ENCODE assay signal across 2 cellular contexts in the genomic region with DNA sequence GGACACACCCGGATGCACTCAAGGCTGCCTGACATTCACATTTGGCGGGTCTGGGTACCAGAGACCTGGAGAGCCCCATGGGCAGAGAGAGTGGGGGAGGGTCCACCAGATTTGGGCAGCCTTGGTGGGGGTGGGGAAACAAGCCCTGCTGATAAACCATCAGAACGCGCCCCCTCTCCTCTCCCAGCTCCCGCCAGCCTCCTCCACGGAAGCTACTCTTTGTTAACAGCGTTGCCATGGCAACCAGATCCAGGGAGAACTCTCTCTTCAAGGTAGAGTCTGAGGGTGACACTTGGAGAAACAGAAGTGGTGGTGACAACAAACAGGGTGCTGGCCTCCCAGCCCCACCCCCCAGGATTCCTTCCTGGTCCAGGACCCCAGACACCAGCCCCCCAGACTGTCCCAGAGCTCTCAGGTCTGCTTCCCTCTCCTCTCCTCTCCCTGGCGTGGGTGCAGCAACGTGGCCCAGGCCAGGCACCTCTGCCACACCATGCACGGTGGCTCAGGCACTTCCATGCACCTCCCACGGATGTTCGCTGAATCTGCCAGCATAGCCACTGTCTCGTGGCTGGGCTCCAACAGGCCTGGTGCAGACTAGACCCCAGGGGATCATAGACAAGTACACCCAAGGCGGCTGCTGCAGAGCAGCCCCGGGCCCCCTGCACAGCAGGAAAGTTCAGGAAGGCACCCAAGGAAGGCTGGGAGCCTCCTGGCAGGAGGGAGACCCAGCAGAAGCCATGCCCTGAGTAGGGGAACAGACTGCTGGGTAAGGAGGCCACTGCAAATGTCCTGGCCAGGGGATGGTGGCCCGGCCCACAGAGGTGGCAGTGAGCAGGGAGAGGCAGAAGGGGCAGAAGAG.
TF ChIP-seq lines count a peak whose summit lies in the region.

No MANE protein-coding gene starts in this region.

TF ChIP-seq in SK-N-SH, 30 proteins besides CTCF, POLR2A, EP300 and RAD21 (continued from another document):
- TF ChIP-seq SIN3A (IDR thresholded peaks at IDR 0.05; ENCODE audit: borderline replicate concordance, low read depth, low read length) (no peak), GABPA (IDR thresholded peaks at IDR 0.05; ENCODE audit: low read depth) (no peak), NFIC (IDR thresholded peaks at IDR 0.05; ENCODE audit: borderline replicate concordance) (no peak), USF1 (IDR thresholded peaks at IDR 0.05; ENCODE audit: borderline replicate concordance, low read depth) (no peak), NRF1 (IDR thresholded peaks at IDR 0.05; ENCODE audit: low read depth, low read length) (no peak), ELF1 (IDR thresholded peaks at IDR 0.05) (no peak), MXI1 (IDR thresholded peaks at IDR 0.05; ENCODE audit: low read depth, low read length) (no peak), MEF2A (IDR thresholded peaks at IDR 0.05; ENCODE audit: borderline replicate concordance, low read depth) (no peak), RFX5 (IDR thresholded peaks at IDR 0.05; ENCODE audit: low read length) (no peak), FOXJ3 (CRISPR knock-in tag; IDR thresholded peaks at IDR 0.05) (no peak), POLR2AphosphoS5 (IDR thresholded peaks at IDR 0.05; ENCODE audit: low read depth, low read length) (no peak), RCOR1 (IDR thresholded peaks at IDR 0.05; ENCODE audit: low read length) (no peak)
TF ChIP-seq in SK-N-SH: peak in this region for 0.

TF ChIP-seq in SK-N-SH treated with all-trans-retinoic acid at 6 μM for 48 hours, 23 proteins besides CTCF, POLR2A, EP300 and RAD21 (continued from another document):
- TF ChIP-seq CSRNP3 (CRISPR knock-in tag; IDR thresholded peaks at IDR 0.05) (no peak), CREB5 (CRISPR knock-in tag; IDR thresholded peaks at IDR 0.05; ENCODE audit: low read depth) (no peak), ZNF8 (CRISPR knock-in tag; IDR thresholded peaks at IDR 0.05) (no peak), ZC3H10 (CRISPR knock-in tag; IDR thresholded peaks at IDR 0.05) (no peak), ESRRG (CRISPR knock-in tag; IDR thresholded peaks at IDR 0.05) (no peak), PATZ1 (CRISPR knock-in tag; IDR thresholded peaks at IDR 0.05; ENCODE audit: borderline replicate concordance) (no peak)
